In the genomic region with DNA sequence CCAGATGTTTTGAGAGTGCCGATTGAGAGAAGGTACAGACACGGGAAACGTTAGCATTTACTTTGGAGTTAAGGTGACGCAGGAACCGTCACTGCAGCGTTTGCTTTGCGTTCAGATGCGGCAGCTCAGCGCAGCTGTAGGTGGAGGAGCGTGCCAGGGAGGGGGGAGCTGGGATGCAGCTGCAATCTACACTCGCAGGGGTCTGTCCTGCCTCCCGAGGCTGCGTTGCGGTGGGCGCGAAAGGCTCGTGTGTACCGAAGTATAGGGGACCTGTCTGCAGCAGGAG, we compare ENCODE assay signal across 8 cellular contexts. TPM values are rescaled to one million over a fixed set of nuclear protein-coding genes. Genes with fewer than 3 reads are reported as not detected.
A peak's percentile ranks its signal among the peaks of the same experiment; 100 is the strongest.
DNase-seq lines count a peak whose midpoint lies in the region; ATAC-seq, FAIRE-seq and TF ChIP-seq lines count a peak whose summit lies in the region.

No MANE protein-coding gene starts in this region.

- H3K4me3 Mint-ChIP-seq in activated B cell treated with CpG ODN at 0.5 μM for 24 hours: peak overlapping the region; percentile 97
- peak overlapping the region; percentile 95 to 100 (median 98) for H3K4me3 Mint-ChIP-seq in naive thymus-derived CD4-positive, alpha-beta T cell

- CTCF ChIA-PET in HEK293T (lab: Yijun Ruan, JAX) (interaction anchor here (0.7 to 0.8 kb wide), 2 partner anchors 22 to 28 kb away, joined by 3 read pairs; no protein-coding TSS in a partner anchor), activated B cell treated with CpG ODN at 0.5 μM for 24 hours (lab: Charles Lee) (interaction anchor here (0.7 to 1.6 kb wide), 9 partner anchors 13 to 79 kb away, joined by 3 to 5 read pairs (median 3); partner anchors contain the start of gene RUBCN), endothelial cell of umbilical vein (lab: Charles Lee) (interaction anchor here (0.9 to 1.6 kb wide), 6 partner anchors 9 to 44 kb away, joined by 3 to 5 read pairs (median 4); partner anchors contain the start of gene RUBCN)
- CTCF ChIA-PET in naive thymus-derived CD4-positive, alpha-beta T cell (lab: Charles Lee): interaction anchor here (0.6 to 1.4 kb wide), 3 partner anchors 13 to 43 kb away, joined by 3 to 6 read pairs (median 4); no protein-coding TSS in a partner anchor

- no peak overlapping the region for H3K27ac ChIP-seq in endothelial cell of umbilical vein (ENCODE audit: insufficient read depth, low read depth, low read length)
- peak overlapping the region; percentile 94 for H3K27ac ChIP-seq in naive thymus-derived CD4-positive, alpha-beta T cell (ENCODE audit: low read depth, low read length)
- H3K27ac ChIP-seq in upper lobe of right lung: peak overlapping the region; percentile 89

- H3K9me3 ChIP-seq in endothelial cell of umbilical vein (replicated peaks; ENCODE audit: control insufficient read depth, insufficient read depth, low read length): no peaks in the 10 kb centered on the region
- H3K9me3 ChIP-seq in naive thymus-derived CD4-positive, alpha-beta T cell (ENCODE audit: control insufficient read depth in 2 of 3, low read length in 3 of 3): no peaks in the 10 kb centered on the region
- H3K9me3 ChIP-seq in upper lobe of right lung: no peaks in the 10 kb centered on the region

- peak overlapping the region; percentile 17 for H3K4me2 ChIP-seq in endothelial cell of umbilical vein (ENCODE audit: insufficient read depth, low read length)

- TSS peak; percentile 23 for BruUV-seq in endothelial cell of umbilical vein (replicated peaks; lab: Mats Ljungman, UMichigan)

- H3K9me3 Mint-ChIP-seq in activated B cell treated with CpG ODN at 0.5 μM for 24 hours: no peaks in the 10 kb centered on the region
- peaks cover 0 to 4% (median 0%) of the 10 kb centered on the region in 11 donors for H3K9me3 Mint-ChIP-seq in naive thymus-derived CD4-positive, alpha-beta T cell

- H3K4me3 ChIP-seq in endothelial cell of umbilical vein (replicated peaks in 1 of 3; ENCODE audit: insufficient read depth in 1 of 3, low read depth in 1 of 3, low read length in 3 of 3): peak overlapping the region in 2 of 3 experiments; percentile 39 to 62
- peak overlapping the region; percentile 85 for H3K4me3 ChIP-seq in naive thymus-derived CD4-positive, alpha-beta T cell (ENCODE audit: low read length)
- H3K4me3 ChIP-seq in upper lobe of right lung: peak overlapping the region; percentile 88

- no peaks in the 10 kb centered on the region for H3K27me3 Mint-ChIP-seq in activated B cell treated with CpG ODN at 0.5 μM for 24 hours
- H3K27me3 Mint-ChIP-seq in naive thymus-derived CD4-positive, alpha-beta T cell: no peaks in the 10 kb centered on the region

- H3K27ac Mint-ChIP-seq in activated B cell treated with CpG ODN at 0.5 μM for 24 hours: peak overlapping the region; percentile 94
- H3K27ac Mint-ChIP-seq in naive thymus-derived CD4-positive, alpha-beta T cell: peak overlapping the region; percentile 95 to 100 (median 99)

- no peaks in the 10 kb centered on the region for H3K27me3 ChIP-seq in endothelial cell of umbilical vein (ENCODE audit: control insufficient read depth in 2 of 2, insufficient read depth in 2 of 2, low read length in 2 of 2)
- H3K27me3 ChIP-seq in naive thymus-derived CD4-positive, alpha-beta T cell (ENCODE audit: control insufficient read depth in 2 of 2, insufficient read depth in 2 of 2, low read length in 2 of 2): no peaks in the 10 kb centered on the region
- no peaks in the 10 kb centered on the region for H3K27me3 ChIP-seq in upper lobe of right lung

- intact Hi-C loops in activated B cell treated with CpG ODN at 0.5 μM for 24 hours (cut with micrococcal nuclease): loop anchor here (1.0 kb wide), 5 partner anchors 13 to 150 kb away; partner anchors contain the start of gene RUBCN
- intact Hi-C loops in endothelial cell of umbilical vein (cut with micrococcal nuclease): loop anchor here (1.0 kb wide), 2 partner anchors 12 to 42 kb away; partner anchors contain the start of gene LRCH3
- intact Hi-C loops in naive thymus-derived CD4-positive, alpha-beta T cell (cut with micrococcal nuclease): loop anchor here (1.0 to 2.0 kb wide), 7 partner anchors 12 to 201 kb away; partner anchors contain the start of genes LRCH3 (in 1 of the 2) and RPL35A (in 1 of the 2)
- intact Hi-C loops in upper lobe of right lung (cut with DNase I): no loop called here

- H3K9me1 ChIP-seq in endothelial cell of umbilical vein (replicated peaks; ENCODE audit: control insufficient read depth, extremely low read depth, insufficient read depth, low read length): no peaks in the 10 kb centered on the region

- TF ChIP-seq CTCF in activated B cell treated with CpG ODN at 0.5 μM for 24 hours (IDR thresholded peaks at IDR 0.05) (no peak), endothelial cell of umbilical vein (IDR thresholded peaks at IDR 0.05; ENCODE audit: extremely low read depth in 1 of 2, insufficient read depth in 1 of 2, low read depth in 1 of 2, low read length in 2 of 2) (no peak), upper lobe of right lung (IDR thresholded peaks at IDR 0.05) (no peak)

- DNase-seq in SIG-M5 treated with dmso at 0.1 percent for 504 hours (lab: John Stamatoyannopoulos, UW; ENCODE audit: unreplicated experiment) (peak; percentile 43), SIG-M5 (lab: John Stamatoyannopoulos, UW) (no peak), HEK293T (ENCODE audit: extremely low spot score) (peak; percentile 50), NCI-H1105 (lab: John Stamatoyannopoulos, UW) (peak; percentile 86), activated B cell treated with CpG ODN at 0.5 μM for 24 hours (no peak), endothelial cell of umbilical vein (ENCODE audit: low read depth, low spot score) (no peak), upper lobe of right lung (no peak)
- peak in 7 of 9 donors; percentile 83 to 89 (median 86) for DNase-seq in naive thymus-derived CD4-positive, alpha-beta T cell

- H2AFZ ChIP-seq in endothelial cell of umbilical vein (ENCODE audit: low read depth, low read length): peak overlapping the region; percentile 45

- ATAC-seq in activated B cell treated with CpG ODN at 0.5 μM for 24 hours (ENCODE audit: low read depth) (peak; percentile 48), upper lobe of right lung (peak; percentile 18)
- peak; percentile 77 for ATAC-seq in naive thymus-derived CD4-positive, alpha-beta T cell

- peaks cover 13% of the 10 kb centered on the region for H3K36me3 Mint-ChIP-seq in activated B cell treated with CpG ODN at 0.5 μM for 24 hours (ENCODE audit: low read depth)
- peaks cover 0 to 4% (median 1%) of the 10 kb centered on the region in 5 donors for H3K36me3 Mint-ChIP-seq in naive thymus-derived CD4-positive, alpha-beta T cell

- dilution Hi-C loops in endothelial cell of umbilical vein (cut with MboI; ENCODE audit: extremely low pct_ligation_motif_present, low sequenced_read_pairs): no loop called here

- POLR2A ChIA-PET in HEK293T (lab: Yijun Ruan, JAX) (interaction anchor here (0.6 to 1.3 kb wide), 2 partner anchors 11 to 13 kb away, joined by 3 read pairs; no protein-coding TSS in a partner anchor), activated B cell treated with CpG ODN at 0.5 μM for 24 hours (lab: Charles Lee) (interaction anchor here (0.7 to 3.9 kb wide), 11 partner anchors 11 to 75 kb away, joined by 3 to 61 read pairs (median 4); partner anchors contain the start of genes LRCH3 and RUBCN), endothelial cell of umbilical vein (lab: Charles Lee) (interaction anchor here (0.5 kb wide), 1 partner anchor 26 kb away, joined by 4 read pairs; no protein-coding TSS in a partner anchor)
- POLR2A ChIA-PET in naive thymus-derived CD4-positive, alpha-beta T cell (lab: Charles Lee): interaction anchor here (0.9 to 1.7 kb wide), 6 partner anchors 10 to 46 kb away, joined by 3 to 22 read pairs (median 8); partner anchors contain the start of genes LRCH3 and RUBCN

- H3K4me1 Mint-ChIP-seq in activated B cell treated with CpG ODN at 0.5 μM for 24 hours: peaks cover 38% of the 10 kb centered on the region
- H3K4me1 Mint-ChIP-seq in naive thymus-derived CD4-positive, alpha-beta T cell: peaks cover 27 to 56% (median 46%) of the 10 kb centered on the region in 7 donors

- no peak overlapping the region for H3K9ac ChIP-seq in endothelial cell of umbilical vein (replicated peaks; ENCODE audit: extremely low read depth, insufficient read depth, low read length)

- H3K4me1 ChIP-seq in endothelial cell of umbilical vein (ENCODE audit: control insufficient read depth, extremely low read depth, insufficient read depth, low read length) (peaks cover 13% of the 10 kb centered on the region), upper lobe of right lung (peaks cover 27% of the 10 kb centered on the region)
- peaks cover 11 to 27% of the 10 kb centered on the region in 2 donors for H3K4me1 ChIP-seq in naive thymus-derived CD4-positive, alpha-beta T cell (ENCODE audit: control insufficient read depth in 2 of 2, insufficient read depth in 2 of 2, low read length in 2 of 2)

- H3K79me2 ChIP-seq in endothelial cell of umbilical vein (ENCODE audit: control insufficient read depth, insufficient read depth, low read length): peaks cover 33% of the 10 kb centered on the region

- no peaks in the 10 kb centered on the region for H3K36me3 ChIP-seq in endothelial cell of umbilical vein (ENCODE audit: control insufficient read depth in 2 of 2, extremely low read depth in 1 of 2, insufficient read depth in 2 of 2, low read length in 2 of 2)
- peaks cover 0 to 7% (median 0%) of the 10 kb centered on the region in 3 experiments for H3K36me3 ChIP-seq in naive thymus-derived CD4-positive, alpha-beta T cell (ENCODE audit: control insufficient read depth in 2 of 3, insufficient read depth in 3 of 3, low read length in 3 of 3)
- H3K36me3 ChIP-seq in upper lobe of right lung: no peaks in the 10 kb centered on the region

- FAIRE-seq in endothelial cell of umbilical vein (lab: Jason Lieb, UNC): no peak

- TF ChIP-seq POLR2A in endothelial cell of umbilical vein (IDR thresholded peaks at IDR 0.05; ENCODE audit: low read depth, low read length): no peak

- peaks cover 4% of the 10 kb centered on the region for H4K20me1 ChIP-seq in endothelial cell of umbilical vein (replicated peaks; ENCODE audit: control insufficient read depth, extremely low read depth, insufficient read depth, low read length)

RNA-seq across cellular contexts. Expression of gene FYTTD1, which starts 0.4 kb away (rescaled TPM):
- total RNA-seq in activated B cell treated with CpG ODN at 0.5 μM for 24 hours (78.6 and 84.2 TPM in 2 replicates), endothelial cell of umbilical vein (52.3 and 59.3 TPM in 2 replicates), upper lobe of right lung (46.8 TPM)
- polyA plus RNA-seq in endothelial cell of umbilical vein: 6.8 and 8.9 TPM in 2 replicates
- 13.6 and 17.8 TPM in 2 replicates for polyA plus RNA-seq in endothelial cell of umbilical vein (2011; cell fraction: cytosol; rRNA removed)
- polyA plus RNA-seq in endothelial cell of umbilical vein (2011; cell fraction: nucleus; rRNA removed): 10.7 and 13.9 TPM in 2 replicates
- 49.6 and 51.6 TPM in 2 replicates for polyA plus RNA-seq in endothelial cell of umbilical vein (2012)
- polyA minus RNA-seq in endothelial cell of umbilical vein: 16.4 and 20.9 TPM in 2 replicates
- polyA minus RNA-seq in endothelial cell of umbilical vein (2011; cell fraction: cytosol; rRNA and poly(A)+ RNA removed): 25.2 TPM
- 7.8 and 8.0 TPM in 2 replicates for polyA minus RNA-seq in endothelial cell of umbilical vein (2011; cell fraction: nucleus; rRNA and poly(A)+ RNA removed)
- 10 to 100 TPM; 45.6 to 63.4 (median 58.0) TPM for total RNA-seq in naive thymus-derived CD4-positive, alpha-beta T cell
- 100 to 1,000 TPM in 1 of 2 donors, 10 to 100 TPM in 1; 81.0 to 102 TPM for polyA plus RNA-seq in naive thymus-derived CD4-positive, alpha-beta T cell

RNA-seq across cellular contexts. Expression of gene RUBCN, which starts 12.6 kb away (rescaled TPM):
- total RNA-seq in activated B cell treated with CpG ODN at 0.5 μM for 24 hours: 196 and 217 TPM in 2 replicates
- total RNA-seq in endothelial cell of umbilical vein: 22.9 and 25.8 TPM in 2 replicates
- 15.0 and 18.5 TPM in 2 replicates for polyA plus RNA-seq in endothelial cell of umbilical vein
- polyA plus RNA-seq in endothelial cell of umbilical vein (2011; cell fraction: cytosol; rRNA removed): 11.5 and 13.3 TPM in 2 replicates
- 36.6 and 41.5 TPM in 2 replicates for polyA plus RNA-seq in endothelial cell of umbilical vein (2011; cell fraction: nucleus; rRNA removed)
- polyA plus RNA-seq in endothelial cell of umbilical vein (2012): 8.2 and 10.7 TPM in 2 replicates
- 25.8 and 26.2 TPM in 2 replicates for polyA minus RNA-seq in endothelial cell of umbilical vein
- 18.1 TPM for polyA minus RNA-seq in endothelial cell of umbilical vein (2011; cell fraction: cytosol; rRNA and poly(A)+ RNA removed)
- polyA minus RNA-seq in endothelial cell of umbilical vein (2011; cell fraction: nucleus; rRNA and poly(A)+ RNA removed): 23.3 and 28.1 TPM in 2 replicates
- 10 to 100 TPM; 43.3 to 61.7 (median 52.9) TPM for total RNA-seq in naive thymus-derived CD4-positive, alpha-beta T cell
- polyA plus RNA-seq in naive thymus-derived CD4-positive, alpha-beta T cell: 10 to 100 TPM; 23.2 to 40.2 TPM
- 35.2 TPM for total RNA-seq in upper lobe of right lung

RNA-seq across cellular contexts. Expression of gene LRCH3, which starts 41.8 kb away (rescaled TPM):
- total RNA-seq in activated B cell treated with CpG ODN at 0.5 μM for 24 hours (94.1 and 96.1 TPM in 2 replicates), endothelial cell of umbilical vein (60.3 and 71.2 TPM in 2 replicates), upper lobe of right lung (43.5 TPM)
- polyA plus RNA-seq in endothelial cell of umbilical vein: 43.9 and 52.5 TPM in 2 replicates
- 49.2 and 56.8 TPM in 2 replicates for polyA plus RNA-seq in endothelial cell of umbilical vein (2011; cell fraction: cytosol; rRNA removed)
- 91.5 and 125 TPM in 2 replicates for polyA plus RNA-seq in endothelial cell of umbilical vein (2011; cell fraction: nucleus; rRNA removed)
- 22.3 and 37.0 TPM in 2 replicates for polyA plus RNA-seq in endothelial cell of umbilical vein (2012)
- 104 and 112 TPM in 2 replicates for polyA minus RNA-seq in endothelial cell of umbilical vein
- 30.7 TPM for polyA minus RNA-seq in endothelial cell of umbilical vein (2011; cell fraction: cytosol; rRNA and poly(A)+ RNA removed)
- polyA minus RNA-seq in endothelial cell of umbilical vein (2011; cell fraction: nucleus; rRNA and poly(A)+ RNA removed): 93.0 and 163 TPM in 2 replicates
- 10 to 100 TPM; 43.5 to 75.5 (median 68.5) TPM for total RNA-seq in naive thymus-derived CD4-positive, alpha-beta T cell
- 10 to 100 TPM; 13.5 to 35.2 TPM for polyA plus RNA-seq in naive thymus-derived CD4-positive, alpha-beta T cell

Comparison
In these comparisons a context has a peak if more than half of its experiments do, and no peak if none do; other contexts are left out.
1. DNase-seq: peak in SIG-M5 treated with dmso at 0.1 percent for 504 hours (single experiment), HEK293T (single experiment), NCI-H1105 (single experiment) and naive thymus-derived CD4-positive, alpha-beta T cell (7 of 9); none in SIG-M5 (single experiment), activated B cell treated with CpG ODN at 0.5 μM for 24 hours (single experiment), endothelial cell of umbilical vein (single experiment) and upper lobe of right lung (single experiment).
2. ATAC-seq: peak in every context shown above with its lines; median percentile 77 in naive thymus-derived CD4-positive, alpha-beta T cell; 48 in activated B cell treated with CpG ODN at 0.5 μM for 24 hours; 18 in upper lobe of right lung.
3. Peak in every context shown above with its lines, with median percentiles within 50 percentile points of each other: H3K4me3 ChIP-seq.